Comparison of ENCODE assay signal across 8 cellular contexts in the genomic region with DNA sequence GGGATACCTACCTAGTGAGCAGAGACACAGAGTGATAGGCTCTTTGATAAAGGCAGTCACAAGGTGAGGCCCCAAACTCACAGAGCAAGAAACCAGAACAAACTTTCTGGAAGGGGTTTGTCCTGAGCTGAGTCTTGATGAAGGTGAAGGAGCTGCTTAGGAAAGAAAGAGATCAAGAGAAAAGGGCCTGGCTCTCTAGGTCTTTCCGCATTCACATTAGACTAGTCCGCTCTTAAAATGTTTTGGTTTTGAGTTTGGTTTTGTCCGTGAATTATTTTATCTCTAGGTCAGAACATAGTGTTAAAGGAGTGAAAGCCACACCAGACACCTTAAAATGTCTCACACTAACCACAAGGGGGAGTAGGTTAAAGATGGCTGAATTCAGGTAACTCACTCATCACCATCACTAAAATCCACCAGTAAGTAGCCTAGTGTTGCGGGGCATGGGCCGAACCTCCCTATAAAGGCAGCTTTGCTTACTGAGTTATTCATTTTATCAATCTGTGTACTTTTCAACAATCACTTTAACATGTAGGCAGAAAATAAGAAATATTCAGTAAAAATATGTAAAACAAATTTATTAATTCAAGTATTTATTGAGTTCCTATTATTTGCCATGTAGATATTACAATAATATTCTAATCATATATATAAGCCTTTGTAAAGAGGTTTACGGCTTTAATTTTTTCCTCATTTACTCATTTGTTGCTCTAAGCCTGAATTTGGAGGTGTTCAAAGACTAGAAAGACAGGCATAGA.
DNase-seq lines count a peak whose midpoint lies in the region; ATAC-seq, FAIRE-seq and TF ChIP-seq lines count a peak whose summit lies in the region.

No MANE protein-coding gene starts in this region.

- ATAC-seq in GM18517 (IDR thresholded peaks at IDR 0.05; ENCODE audit: unreplicated experiment): peak; percentile 81
- peak; percentile 48 for ATAC-seq in HG03039 (IDR thresholded peaks at IDR 0.05; ENCODE audit: unreplicated experiment)
- peak; percentile 59 to 81 for ATAC-seq in upper lobe of left lung (ENCODE audit: low FRiP score in 2 of 2)
- ATAC-seq in GM18505 (IDR thresholded peaks at IDR 0.05; ENCODE audit: unreplicated experiment): no peak

- H3K4me1 Mint-ChIP-seq in CD4-positive, alpha-beta memory T cell: peaks cover 0 to 1% (median 0%) of the 10 kb centered on the region in 4 donors

- peak; percentile 50 for TF ChIP-seq CTCF in astrocyte of the cerebellum (IDR thresholded peaks at IDR 0.05; ENCODE audit: low read depth, low read length, missing control alignments)
- peak; percentile 63 for TF ChIP-seq CTCF in kidney (IDR thresholded peaks at IDR 0.05; ENCODE audit: borderline replicate concordance, extremely low read depth, insufficient read depth)
- TF ChIP-seq CTCF in upper lobe of left lung (IDR thresholded peaks at IDR 0.05): peak; percentile 39 to 76 (median 66)

- no peaks in the 10 kb centered on the region for H3K36me3 ChIP-seq in CD4-positive, alpha-beta memory T cell (ENCODE audit: insufficient read depth, low read length)
- no peaks in the 10 kb centered on the region for H3K36me3 ChIP-seq in kidney (ENCODE audit: control insufficient read depth in 1 of 2, insufficient read depth in 2 of 2, low read length in 2 of 2)
- no peaks in the 10 kb centered on the region for H3K36me3 ChIP-seq in upper lobe of left lung

- peak; percentile 45 to 50 (median 48) for DNase-seq in CD4-positive, alpha-beta memory T cell
- DNase-seq in NCI-H446 treated with DMSO at 0.1 percent for 48 hours (lab: John Stamatoyannopoulos, UW) (peak; percentile 53), astrocyte of the cerebellum (ENCODE audit: low read depth) (no peak), kidney (no peak), upper lobe of left lung (no peak)

- H3K4me3 Mint-ChIP-seq in CD4-positive, alpha-beta memory T cell: no peak overlapping the region

- TF ChIP-seq EP300 in upper lobe of left lung (IDR thresholded peaks at IDR 0.05): no peak

- in situ Hi-C loops in astrocyte of the cerebellum (cut with HindIII; ENCODE audit: low sequenced_read_pairs): no loop called here

- WGBS in upper lobe of left lung, 2 donors: 50 to 60% methylated on average over 6 of the region's 6 CpGs

- no peaks in the 10 kb centered on the region for H3K36me3 Mint-ChIP-seq in CD4-positive, alpha-beta memory T cell

- intact Hi-C loops in CD4-positive, alpha-beta memory T cell (cut with micrococcal nuclease): loop anchor here (1.0 to 2.0 kb wide), 3 partner anchors 122 to 579 kb away; partner anchors contain the start of gene TSC22D2
- intact Hi-C loops in kidney (cut with DNase I): no loop called here

- no peaks in the 10 kb centered on the region for H3K9me3 Mint-ChIP-seq in CD4-positive, alpha-beta memory T cell

- no peaks in the 10 kb centered on the region for H3K4me1 ChIP-seq in CD4-positive, alpha-beta memory T cell (ENCODE audit: insufficient read depth, low read length)
- H3K4me1 ChIP-seq in kidney (ENCODE audit: control insufficient read depth in 1 of 2, insufficient read depth in 1 of 2, low read depth in 1 of 2, low read length in 2 of 2) (no peaks in the 10 kb centered on the region), upper lobe of left lung (no peaks in the 10 kb centered on the region)

- no peak overlapping the region for H3K27ac Mint-ChIP-seq in CD4-positive, alpha-beta memory T cell

- H3K9me3 ChIP-seq in CD4-positive, alpha-beta memory T cell (ENCODE audit: control insufficient read depth in 1 of 2, low read length in 2 of 2): no peaks in the 10 kb centered on the region
- H3K9me3 ChIP-seq in kidney (ENCODE audit: control insufficient read depth in 1 of 2, low read length in 2 of 2) (no peaks in the 10 kb centered on the region), upper lobe of left lung (no peaks in the 10 kb centered on the region)

- peaks cover 8 to 20% of the 10 kb centered on the region in 2 donors for H3K27me3 Mint-ChIP-seq in CD4-positive, alpha-beta memory T cell

- CTCF ChIA-PET in CD4-positive, alpha-beta memory T cell (lab: Charles Lee; ENCODE audit: partially characterized antibody): interaction anchor here (0.8 to 3.8 kb wide), 11 partner anchors 10 to 208 kb away, joined by 3 to 48 read pairs (median 4); no protein-coding TSS in a partner anchor

- H3K9ac ChIP-seq in kidney (ENCODE audit: low read length in 2 of 2): no peak overlapping the region

- no peak overlapping the region for H3K27ac ChIP-seq in CD4-positive, alpha-beta memory T cell (ENCODE audit: low read depth, low read length)
- H3K27ac ChIP-seq in kidney (ENCODE audit: low read depth in 2 of 2, low read length in 2 of 2) (peak overlapping the region; percentile 29 to 48), upper lobe of left lung (peak overlapping the region in 1 of 4 donors; percentile 6)

- peaks cover 5% of the 10 kb centered on the region for H3K27me3 ChIP-seq in CD4-positive, alpha-beta memory T cell (ENCODE audit: insufficient read depth, low read length)
- no peaks in the 10 kb centered on the region for H3K27me3 ChIP-seq in upper lobe of left lung

- no peak overlapping the region for H3K4me3 ChIP-seq in CD4-positive, alpha-beta memory T cell (ENCODE audit: low read length in 2 of 2)
- H3K4me3 ChIP-seq in astrocyte of the cerebellum (ENCODE audit: low read depth, low read length) (no peak overlapping the region), kidney (ENCODE audit: low read length in 2 of 2) (no peak overlapping the region), upper lobe of left lung (no peak overlapping the region)

- TF ChIP-seq POLR2A in upper lobe of left lung (IDR thresholded peaks at IDR 0.05): no peak
- no peak for TF ChIP-seq POLR2A in GM18505 (IDR thresholded peaks at IDR 0.05; ENCODE audit: borderline replicate concordance, extremely low read depth, insufficient read depth, insufficient read length)

- FAIRE-seq in kidney (lab: Jason Lieb, UNC): peak; percentile 46

- POLR2A ChIA-PET in CD4-positive, alpha-beta memory T cell (lab: Charles Lee; ENCODE audit: partially characterized antibody): no interaction called here

Comparison
In these comparisons a context has a peak if more than half of its experiments do, and no peak if none do; other contexts are left out.
1. DNase-seq: peak in CD4-positive, alpha-beta memory T cell (5 of 5) and NCI-H446 treated with DMSO at 0.1 percent for 48 hours (single experiment); none in astrocyte of the cerebellum (single experiment), kidney (single experiment) and upper lobe of left lung (0 of 2).
2. Peak in every context shown above with its lines, with median percentiles within 50 percentile points of each other: CTCF ChIP-seq.